Comparison of ENCODE assay signal across 8 cellular contexts in genomic region chr1:9181176-9181906, GRCh38.
DNase-seq lines count a peak whose midpoint lies in the region; TF ChIP-seq lines count a peak whose summit lies in the region.

No MANE protein-coding gene starts in this region.

- H3K36me3 ChIP-seq in muscle layer of colon (ENCODE audit: insufficient read depth, low read length): no peaks in the 10 kb centered on the region

- peak; percentile 21 to 24 for DNase-seq in AML-193 (lab: John Stamatoyannopoulos, UW)
- DNase-seq in GM20000 (ENCODE audit: low spot score): peak; percentile 90
- peak; percentile 27 to 69 for DNase-seq in NCI-H446 (lab: John Stamatoyannopoulos, UW)
- DNase-seq in activated T-cell treated with anti-CD3 and anti-CD28 coated beads for 1 hour (ENCODE audit: low read depth): peak; percentile 72
- DNase-seq in epithelial cell of prostate (ENCODE audit: low read depth, low spot score): no peak
- peak; percentile 32 to 39 for DNase-seq in stimulated activated CD8-positive, alpha-beta memory T cell treated with anti-CD3 and anti-CD28 coated beads, Interleukin-7, amount 100 ng/mL, for 4 hours (ENCODE audit: low read depth in 2 of 2)
- no peak for DNase-seq in GF-D8 (lab: John Stamatoyannopoulos, UW)

- TF ChIP-seq CTCF in GM20000 (IDR thresholded peaks at IDR 0.05; ENCODE audit: extremely low read depth, missing control alignments): peak; percentile 98

- H3K9ac ChIP-seq in muscle layer of colon (ENCODE audit: low read length): no peak overlapping the region

- H3K27me3 ChIP-seq in muscle layer of colon (ENCODE audit: control insufficient read depth in 1 of 2, insufficient read depth in 2 of 2, low read length in 2 of 2): peaks cover 0 to 5% of the 10 kb centered on the region in 2 donors

- H3K27ac ChIP-seq in epithelial cell of prostate: peak overlapping the region; percentile 72
- peak overlapping the region; percentile 68 for H3K27ac ChIP-seq in muscle layer of colon (ENCODE audit: low read depth, low read length)

- peak overlapping the region; percentile 81 to 94 for H3K4me3 ChIP-seq in muscle layer of colon (ENCODE audit: low read depth in 1 of 2, low read length in 2 of 2)

- no peaks in the 10 kb centered on the region for H3K9me3 ChIP-seq in muscle layer of colon (ENCODE audit: low read length)

- H3K4me1 ChIP-seq in muscle layer of colon (ENCODE audit: insufficient read depth, low read length): peaks cover 23% of the 10 kb centered on the region

Comparison
In these comparisons a context has a peak if more than half of its experiments do, and no peak if none do; other contexts are left out.
1. DNase-seq: peak in AML-193 (2 of 2), GM20000 (single experiment), NCI-H446 (2 of 2), activated T-cell treated with anti-CD3 and anti-CD28 coated beads for 1 hour (single experiment) and stimulated activated CD8-positive, alpha-beta memory T cell treated with anti-CD3 and anti-CD28 coated beads, Interleukin-7, amount 100 ng/mL, for 4 hours (2 of 2); none in epithelial cell of prostate (single experiment) and GF-D8 (single experiment).